Comparison of ENCODE assay signal across 33 cellular contexts in genomic region chr22:32286290-32286840, GRCh38. TPM values are rescaled to one million over a fixed set of nuclear protein-coding genes. Genes with fewer than 3 reads are reported as not detected.
"Had no signal": no experiment of that assay in that cellular context is flagged by ENCODE, and none has a peak within 500 bp of the region (broad histone marks: within the 10 kb centered on the region; RNA-seq: fewer than 3 reads in every experiment).

No MANE protein-coding gene starts in this region.

- H3K36me3 ChIP-seq: MG63, Peyer's patch had no signal

- H3K27ac Mint-ChIP-seq: activated B cell treated with CpG ODN at 0.5 μM for 24 hours; activated CD4-positive, alpha-beta memory T cell treated with anti-CD3 and anti-CD28 coated beads, Interleukin-2, amount 10 ng/mL, durations not matched to agents 7 days and 5 days; activated naive CD4-positive, alpha-beta T cell treated with anti-CD3 and anti-CD28 coated beads for 36 hours; activated naive CD8-positive, alpha-beta T cell; activated T-helper 17 cell treated with anti-CD3 and anti-CD28 coated beads, Interleukin-2, amount 50 U/mL, for 72 hours; brain; T-cell had no signal

- H3K27me3 ChIP-seq: Peyer's patch had no signal

- H3K4me1 Mint-ChIP-seq: activated B cell treated with CpG ODN at 0.5 μM for 24 hours; activated CD4-positive, alpha-beta memory T cell treated with anti-CD3 and anti-CD28 coated beads, Interleukin-2, amount 10 ng/mL, durations not matched to agents 7 days and 5 days; activated T-helper 17 cell treated with anti-CD3 and anti-CD28 coated beads, Interleukin-2, amount 50 U/mL, for 72 hours; brain; T-cell had no signal

- DNase-seq: activated B cell treated with CpG ODN at 0.5 μM for 24 hours; activated CD4-positive, alpha-beta memory T cell treated with anti-CD3 and anti-CD28 coated beads, Interleukin-2, amount 10 ng/mL, durations not matched to agents 7 days and 5 days; activated CD4-positive, alpha-beta T cell treated with anti-CD3 and anti-CD28 coated beads for 1 hour; activated CD4-positive, alpha-beta T cell treated with anti-CD3 and anti-CD28 coated beads, Interleukin-2, amount 50 U/mL, for 1 hour; activated gamma-delta T cell; activated naive CD4-positive, alpha-beta T cell treated with anti-CD3 and anti-CD28 coated beads for 36 hours; activated T-cell treated with anti-CD3 and anti-CD28 coated beads for 4 hours; activated T-cell treated with anti-CD3 and anti-CD28 coated beads, Interleukin-2, amount 50 U/mL, for 48 hours; amygdala; caudate nucleus; MG63; MV-4-11; NCI-H1092 treated with DMSO at 0.1 percent for 48 hours; NCI-H1417 treated with DMSO at 0.1 percent for 48 hours; NCI-H1694; NCI-H2029; NCI-H2107; NCI-H2171 treated with DMSO at 0.1 percent for 48 hours; NCI-H226; NCI-H526 treated with DMSO at 0.1 percent for 48 hours; NCI-H82; Peyer's patch; SIG-M5; T-cell; T-helper 2 cell; T1000 had no signal

- H3K9ac ChIP-seq: KMS-11 had no signal

- H3K4me3 ChIP-seq: MG63, Peyer's patch, SK-N-MC had no signal

- H3K4me2 ChIP-seq: KMS-11 had no signal

- H3K27ac ChIP-seq: KMS-11, Peyer's patch, SK-N-MC had no signal

- H3K9me3 ChIP-seq: MG63, Peyer's patch had no signal

- H3K9me3 Mint-ChIP-seq: activated CD4-positive, alpha-beta memory T cell treated with anti-CD3 and anti-CD28 coated beads, Interleukin-2, amount 10 ng/mL, durations not matched to agents 7 days and 5 days; activated T-helper 17 cell treated with anti-CD3 and anti-CD28 coated beads, Interleukin-2, amount 50 U/mL, for 72 hours; T-cell had no signal

- H3K36me3 Mint-ChIP-seq: activated naive CD8-positive, alpha-beta T cell; T-cell had no signal

- H3K4me3 Mint-ChIP-seq: activated B cell treated with CpG ODN at 0.5 μM for 24 hours; activated CD4-positive, alpha-beta memory T cell treated with anti-CD3 and anti-CD28 coated beads, Interleukin-2, amount 10 ng/mL, durations not matched to agents 7 days and 5 days; activated naive CD4-positive, alpha-beta T cell treated with anti-CD3 and anti-CD28 coated beads for 36 hours; activated naive CD8-positive, alpha-beta T cell; activated T-helper 17 cell treated with anti-CD3 and anti-CD28 coated beads, Interleukin-2, amount 50 U/mL, for 72 hours; brain; T-cell had no signal

- H3K4me1 ChIP-seq: Peyer's patch had no signal

- ATAC-seq: activated T-helper 17 cell treated with anti-CD3 and anti-CD28 coated beads, Interleukin-2, amount 50 U/mL, for 72 hours; T-cell had no signal

RNA-seq across cellular contexts. Expression of gene SLC5A4, which starts 31.2 kb away (rescaled TPM):
- total RNA-seq: activated B cell treated with CpG ODN at 0.5 μM for 24 hours; activated CD4-positive, alpha-beta memory T cell treated with anti-CD3 and anti-CD28 coated beads, Interleukin-2, amount 10 ng/mL, durations not matched to agents 7 days and 5 days; activated CD8-positive, alpha-beta memory T cell treated with anti-CD3 and anti-CD28 coated beads for 36 hours; activated naive CD4-positive, alpha-beta T cell treated with anti-CD3 and anti-CD28 coated beads for 36 hours; activated T-helper 17 cell treated with anti-CD3 and anti-CD28 coated beads, Interleukin-2, amount 50 U/mL, for 72 hours; NCI-H460; T-cell had no signal
